ENCODE assay signal across 23 cellular contexts in genomic region chr13:50650478-50650877, GRCh38.
DNase-seq lines count a peak whose midpoint lies in the region; ATAC-seq and TF ChIP-seq lines count a peak whose summit lies in the region.
"Had no signal": no experiment of that assay in that cellular context is flagged by ENCODE, and none has a peak within 500 bp of the region (broad histone marks: within the 10 kb centered on the region; RNA-seq: fewer than 3 reads in every experiment).

No MANE protein-coding gene starts in this region.

- no peak overlapping the region for H2AFZ ChIP-seq in trophoblast cell (ENCODE audit: insufficient read depth, low read length, poor library complexity)

- H3K4me3 ChIP-seq in GM12865 (ENCODE audit: low read depth, low read length) (no peak overlapping the region), trophoblast cell (ENCODE audit: low read depth, low read length) (no peak overlapping the region), adrenal gland (no peak overlapping the region)
- H3K4me3 ChIP-seq: MG63 had no signal

- H3K27ac ChIP-seq in trophoblast cell (ENCODE audit: low read depth, low read length) (no peak overlapping the region), adrenal gland (no peak overlapping the region)

- H2BK5ac ChIP-seq in trophoblast cell (ENCODE audit: low read depth, low read length, poor library complexity), result peak overlapping the region; percentile 40

- H3K4me1 Mint-ChIP-seq in chondrocyte (ENCODE audit: low read depth), result peaks cover 20% of the 10 kb centered on the region

- intact Hi-C loops in left cardiac atrium (cut with DNase I) (no loop called here), adrenal gland (cut with DNase I) (no loop called here)

- TF ChIP-seq CTCF in GM12865 (IDR thresholded peaks at IDR 0.05; ENCODE audit: insufficient read depth, low read depth, low read length, missing control alignments) (no peak), chondrocyte (IDR thresholded peaks at IDR 0.05) (no peak), adrenal gland (IDR thresholded peaks at IDR 0.05) (no peak)

- no peak for TF ChIP-seq POLR2A in adrenal gland (IDR thresholded peaks at IDR 0.05)

- no peak overlapping the region for H4K12ac ChIP-seq in trophoblast cell (ENCODE audit: low read depth, low read length)

- WGBS in trophoblast cell (ENCODE audit: extremely low coverage, insufficient coverage, insufficient read length), result no CpG with 5 or more reads among the region's 6 CpGs
- WGBS in adrenal gland, 4 donors, result 64 to 69% (median 66%) methylated on average over 6 of the region's 6 CpGs

- H3K14ac ChIP-seq in trophoblast cell (ENCODE audit: low read length), result no peak overlapping the region

- no peaks in the 10 kb centered on the region for H3K79me2 ChIP-seq in trophoblast cell (ENCODE audit: control insufficient read depth, insufficient read depth, low read length, poor library complexity)

- peak overlapping the region; percentile 60 for H3K27ac Mint-ChIP-seq in chondrocyte (ENCODE audit: unreplicated experiment)
- H3K27ac Mint-ChIP-seq: activated naive CD8-positive, alpha-beta T cell; CD14-positive monocyte; H9; T-helper 2 cell treated with Interferon-gamma antibody and Interleukin-4, amounts not matched to agents 5 μg/mL and 100 μg/mL, for 36 hours; type B pancreatic cell had no signal

- peaks cover 5% of the 10 kb centered on the region for H3K9me3 Mint-ChIP-seq in chondrocyte (ENCODE audit: low read depth)
- H3K9me3 Mint-ChIP-seq: effector memory CD8-positive, alpha-beta T cell; H9; T-helper 2 cell treated with Interferon-gamma antibody and Interleukin-4, amounts not matched to agents 5 μg/mL and 100 μg/mL, for 36 hours; type B pancreatic cell had no signal

- H4K8ac ChIP-seq in trophoblast cell (ENCODE audit: low read depth, low read length), result no peak overlapping the region

- no peaks in the 10 kb centered on the region for H3K36me3 Mint-ChIP-seq in chondrocyte (ENCODE audit: low read depth)
- H3K36me3 Mint-ChIP-seq: activated naive CD8-positive, alpha-beta T cell; CD14-positive monocyte had no signal

- H3K27me3 ChIP-seq in trophoblast cell (ENCODE audit: insufficient read depth, low read length) (no peaks in the 10 kb centered on the region), adrenal gland (no peaks in the 10 kb centered on the region)
- H3K27me3 ChIP-seq: MG63 had no signal

- H3K4me1 ChIP-seq in trophoblast cell (ENCODE audit: control insufficient read depth in 1 of 2, insufficient read depth in 2 of 2, low read length in 2 of 2) (no peaks in the 10 kb centered on the region), adrenal gland (replicated peaks in 1 of 2) (no peaks in the 10 kb centered on the region)

- no peak overlapping the region for H3K18ac ChIP-seq in trophoblast cell (ENCODE audit: low read length)

- H4K91ac ChIP-seq in trophoblast cell (ENCODE audit: low read depth, low read length), result no peak overlapping the region

- H3K9ac ChIP-seq in trophoblast cell (ENCODE audit: low read length), result no peak overlapping the region

- no peak overlapping the region for H3K4me3 Mint-ChIP-seq in chondrocyte (ENCODE audit: unreplicated experiment)
- H3K4me3 Mint-ChIP-seq: activated naive CD8-positive, alpha-beta T cell; CD14-positive monocyte; effector memory CD8-positive, alpha-beta T cell; H9; T-helper 2 cell treated with Interferon-gamma antibody and Interleukin-4, amounts not matched to agents 5 μg/mL and 100 μg/mL, for 36 hours; type B pancreatic cell had no signal

- no peaks in the 10 kb centered on the region for H3K36me3 ChIP-seq in trophoblast cell (ENCODE audit: control insufficient read depth in 1 of 2, insufficient read depth in 2 of 2, low read length in 2 of 2)
- no peaks in the 10 kb centered on the region for H3K36me3 ChIP-seq in adrenal gland (replicated peaks in 1 of 2)
- H3K36me3 ChIP-seq: MG63 had no signal

- no peak overlapping the region for H2AK5ac ChIP-seq in trophoblast cell (ENCODE audit: low read length)

- no peaks in the 10 kb centered on the region for H3K79me1 ChIP-seq in trophoblast cell (ENCODE audit: low read length)

- H3K9me3 ChIP-seq in trophoblast cell (ENCODE audit: insufficient read depth, low read depth, low read length) (no peaks in the 10 kb centered on the region), adrenal gland (replicated peaks in 1 of 3) (no peaks in the 10 kb centered on the region)
- H3K9me3 ChIP-seq: MG63 had no signal

- H2BK120ac ChIP-seq in trophoblast cell (ENCODE audit: insufficient read depth, low read length, poor library complexity), result no peak overlapping the region

- peak; percentile 3 for DNase-seq in GM12865 (ENCODE audit: low read depth)
- DNase-seq in chondrocyte (ENCODE audit: low spot score), result no peak
- DNase-seq in trophoblast cell, result no peak
- DNase-seq in left cardiac atrium, result no peak
- DNase-seq in activated CD4-positive, CD25-positive, alpha-beta regulatory T cell (lab: John Stamatoyannopoulos, UW), result no peak
- DNase-seq in adrenal gland, result no peak
- DNase-seq: activated CD4-positive, alpha-beta T cell treated with anti-CD3 and anti-CD28 coated beads for 48 hours; anterior cingulate cortex; Calu3; cortex of kidney; DMS79 treated with DMSO at 0.1 percent for 48 hours; effector memory CD8-positive, alpha-beta T cell; H9; KG1; MG63; NCI-H1930; nucleus accumbens; stimulated activated CD4-positive, alpha-beta T cell treated with anti-CD3 and anti-CD28 coated beads, Interleukin-4, amount 100 ng/mL, for 24 hours had no signal

- ATAC-seq in HG03432 (IDR thresholded peaks at IDR 0.05; ENCODE audit: unreplicated experiment), result peak; percentile 42
- no peak for ATAC-seq in left cardiac atrium
- ATAC-seq: effector memory CD8-positive, alpha-beta T cell had no signal

- H2BK12ac ChIP-seq in trophoblast cell (ENCODE audit: low read length), result no peak overlapping the region

- H3K27me3 Mint-ChIP-seq in chondrocyte (ENCODE audit: low read depth), result no peaks in the 10 kb centered on the region
- H3K27me3 Mint-ChIP-seq: type B pancreatic cell had no signal

- H3K4me2 ChIP-seq in trophoblast cell (ENCODE audit: low read length), result no peak overlapping the region

- no peak overlapping the region for H3K23ac ChIP-seq in trophoblast cell (ENCODE audit: low read length)

- no peak overlapping the region for H3K4ac ChIP-seq in trophoblast cell (ENCODE audit: low read depth, low read length)
